Comparison of ENCODE assay signal across 25 cellular contexts in genomic region chr6:155066371-155066770, GRCh38.
DNase-seq lines count a peak whose midpoint lies in the region; ATAC-seq, FAIRE-seq and TF ChIP-seq lines count a peak whose summit lies in the region.
"Had no signal": no experiment of that assay in that cellular context is flagged by ENCODE, and none has a peak within 500 bp of the region (broad histone marks: within the 10 kb centered on the region; RNA-seq: fewer than 3 reads in every experiment).

No MANE protein-coding gene starts in this region.

- TF ChIP-seq EP300 in suprapubic skin (IDR thresholded peaks at IDR 0.05) = no peak

- H3K4me3 ChIP-seq in astrocyte (ENCODE audit: insufficient read depth, low read depth, low read length) = no peak overlapping the region
- H3K4me3 ChIP-seq in fibroblast of mammary gland (ENCODE audit: control insufficient read depth, low read depth, low read length) = no peak overlapping the region
- no peak overlapping the region for H3K4me3 ChIP-seq in skeletal muscle satellite cell (ENCODE audit: low read length)
- no peak overlapping the region for H3K4me3 ChIP-seq in suprapubic skin
- H3K4me3 ChIP-seq: colonic mucosa, K562, mucosa of descending colon, prostate gland, uterus had no signal

- whole genome bisulfite sequencing in suprapubic skin = 83% methylated on average over 6 of the region's 6 CpGs

- H3K36me3 ChIP-seq in astrocyte (ENCODE audit: insufficient read depth, low read length) = no peaks in the 10 kb centered on the region
- no peaks in the 10 kb centered on the region for H3K36me3 ChIP-seq in skeletal muscle satellite cell (ENCODE audit: insufficient read depth, low read length)
- no peaks in the 10 kb centered on the region for H3K36me3 ChIP-seq in suprapubic skin
- H3K36me3 ChIP-seq: colonic mucosa, prostate gland, uterus had no signal

- no peaks in the 10 kb centered on the region for H3K9me3 ChIP-seq in astrocyte (ENCODE audit: insufficient read depth, low read depth, low read length)
- no peaks in the 10 kb centered on the region for H3K9me3 ChIP-seq in skeletal muscle satellite cell (replicated peaks; ENCODE audit: low read length)
- no peaks in the 10 kb centered on the region for H3K9me3 ChIP-seq in suprapubic skin
- H3K9me3 ChIP-seq: colonic mucosa, mucosa of descending colon, prostate gland, uterus had no signal

- H3K4me2 ChIP-seq in astrocyte (ENCODE audit: low read length) (no peak overlapping the region), skeletal muscle satellite cell (ENCODE audit: low read length) (peak overlapping the region; percentile 59)

- H3K27me3 ChIP-seq in astrocyte (ENCODE audit: insufficient read depth, low read length) = no peaks in the 10 kb centered on the region
- no peaks in the 10 kb centered on the region for H3K27me3 ChIP-seq in skeletal muscle satellite cell (ENCODE audit: control insufficient read depth, insufficient read depth, low read length)
- no peaks in the 10 kb centered on the region for H3K27me3 ChIP-seq in suprapubic skin
- H3K27me3 ChIP-seq: colonic mucosa, uterus had no signal

- H3K4me1 Mint-ChIP-seq in astrocyte (ENCODE audit: low read depth, unreplicated experiment) = peaks cover 12% of the 10 kb centered on the region
- H3K4me1 Mint-ChIP-seq: activated CD4-positive, alpha-beta T cell treated with anti-CD3 and anti-CD28 coated beads, Interleukin-2, amount 10 ng/mL, durations not matched to agents 7 days and 5 days; activated naive CD4-positive, alpha-beta T cell treated with anti-CD3 and anti-CD28 coated beads, Interleukin-2, amount 50 U/mL, for 24 hours had no signal

- no peak overlapping the region for H3K4me3 Mint-ChIP-seq in astrocyte (ENCODE audit: unreplicated experiment)
- H3K4me3 Mint-ChIP-seq: activated CD4-positive, alpha-beta T cell treated with anti-CD3 and anti-CD28 coated beads, Interleukin-2, amount 10 ng/mL, durations not matched to agents 7 days and 5 days; activated naive CD4-positive, alpha-beta T cell treated with anti-CD3 and anti-CD28 coated beads, Interleukin-2, amount 50 U/mL, for 24 hours; activated T-helper 1 cell treated with anti-CD3 and anti-CD28 coated beads, Interleukin-12 subunit alpha, Interleukin-12 subunit beta, Interleukin-2, Interleukin-4 antibody, amounts not matched to agents 30 ng/mL and 10 ng/mL and 1 ng/mL, durations not matched to agents 14 hours and 24 hours and 36 hours; H9 had no signal

- H3K27ac Mint-ChIP-seq in astrocyte (ENCODE audit: unreplicated experiment) = no peak overlapping the region
- H3K27ac Mint-ChIP-seq: activated CD4-positive, alpha-beta T cell treated with anti-CD3 and anti-CD28 coated beads, Interleukin-2, amount 10 ng/mL, durations not matched to agents 7 days and 5 days; activated naive CD4-positive, alpha-beta T cell treated with anti-CD3 and anti-CD28 coated beads, Interleukin-2, amount 50 U/mL, for 24 hours; activated T-helper 1 cell treated with anti-CD3 and anti-CD28 coated beads, Interleukin-12 subunit alpha, Interleukin-12 subunit beta, Interleukin-2, Interleukin-4 antibody, amounts not matched to agents 30 ng/mL and 10 ng/mL and 1 ng/mL, durations not matched to agents 14 hours and 24 hours and 36 hours had no signal

- no peaks in the 10 kb centered on the region for H4K20me1 ChIP-seq in astrocyte (ENCODE audit: insufficient read depth, low read length)

- H3K27ac ChIP-seq in astrocyte (ENCODE audit: low read depth, low read length) (no peak overlapping the region), suprapubic skin (no peak overlapping the region)
- H3K27ac ChIP-seq: colonic mucosa, prostate gland, uterus had no signal

- peak; percentile 72 for DNase-seq in GM04504 (ENCODE audit: low read depth)
- DNase-seq in astrocyte (ENCODE audit: low read depth) = peak; percentile 40
- DNase-seq in fibroblast of mammary gland (ENCODE audit: low read depth) = peak; percentile 19
- DNase-seq in NAMALWA (ENCODE audit: low spot score) = no peak
- DNase-seq in suprapubic skin (ENCODE audit: low spot score in 2 of 2) = no peak
- DNase-seq: activated CD4-positive, alpha-beta T cell treated with anti-CD3 and anti-CD28 coated beads, Interleukin-2, amount 10 ng/mL, durations not matched to agents 7 days and 5 days; colonic mucosa; DND-41; foreskin melanocyte; H9; hypothalamus; mucosa of descending colon; NCI-H2171 treated with DMSO at 0.1 percent for 48 hours; NCI-H526; stimulated activated CD4-positive, alpha-beta T cell treated with anti-CD3 and anti-CD28 coated beads, Interleukin-1b, Interleukin-23, amount 100 ng/mL, for 48 hours; T-helper 2 cell; uterus had no signal

- ATAC-seq in GM21723 (IDR thresholded peaks at IDR 0.05; ENCODE audit: unreplicated experiment) (no peak), GM19467 (IDR thresholded peaks at IDR 0.05; ENCODE audit: unreplicated experiment) (no peak)
- ATAC-seq: K562, mucosa of descending colon had no signal

- TF ChIP-seq CTCF in astrocyte (IDR thresholded peaks at IDR 0.05; ENCODE audit: insufficient read depth, low read depth, low read length) (no peak), fibroblast of mammary gland (conservative IDR thresholded peaks at IDR 0.05; ENCODE audit: control insufficient read depth, insufficient read depth, low read depth, low read length) (no peak), suprapubic skin (IDR thresholded peaks at IDR 0.05) (no peak)

- no peak overlapping the region for H2AFZ ChIP-seq in astrocyte (ENCODE audit: low read depth, low read length)

- no peak for TF ChIP-seq POLR2A in suprapubic skin (IDR thresholded peaks at IDR 0.05)

- FAIRE-seq in astrocyte (lab: Jason Lieb, UNC) = no peak
- FAIRE-seq: islet of Langerhans, K562 had no signal

- no peaks in the 10 kb centered on the region for H3K27me3 Mint-ChIP-seq in astrocyte (ENCODE audit: low read depth, unreplicated experiment)
- H3K27me3 Mint-ChIP-seq: activated CD4-positive, alpha-beta T cell treated with anti-CD3 and anti-CD28 coated beads, Interleukin-2, amount 10 ng/mL, durations not matched to agents 7 days and 5 days; activated naive CD4-positive, alpha-beta T cell treated with anti-CD3 and anti-CD28 coated beads, Interleukin-2, amount 50 U/mL, for 24 hours had no signal

- H3K9me3 Mint-ChIP-seq in astrocyte (ENCODE audit: unreplicated experiment) = peaks cover 6% of the 10 kb centered on the region
- H3K9me3 Mint-ChIP-seq: activated naive CD4-positive, alpha-beta T cell treated with anti-CD3 and anti-CD28 coated beads, Interleukin-2, amount 50 U/mL, for 24 hours had no signal

- H3K79me2 ChIP-seq in astrocyte (ENCODE audit: insufficient read depth, low read length) = no peaks in the 10 kb centered on the region

- H3K36me3 Mint-ChIP-seq in astrocyte (ENCODE audit: low read depth, unreplicated experiment) = peaks cover 3% of the 10 kb centered on the region
- H3K36me3 Mint-ChIP-seq: activated naive CD4-positive, alpha-beta T cell treated with anti-CD3 and anti-CD28 coated beads, Interleukin-2, amount 50 U/mL, for 24 hours had no signal

- no peak overlapping the region for H3K9ac ChIP-seq in astrocyte (ENCODE audit: low read length)
- no peak overlapping the region for H3K9ac ChIP-seq in skeletal muscle satellite cell (ENCODE audit: low read depth, low read length)

- H3K4me1 ChIP-seq in astrocyte (ENCODE audit: insufficient read depth, low read length) (peaks cover 5% of the 10 kb centered on the region), skeletal muscle satellite cell (ENCODE audit: control insufficient read depth, insufficient read depth, low read length) (peaks cover 33% of the 10 kb centered on the region), suprapubic skin (no peaks in the 10 kb centered on the region)
- H3K4me1 ChIP-seq: colonic mucosa, prostate gland, uterus had no signal

Comparison
In these comparisons a context has a peak if more than half of its experiments do, and no peak if none do; other contexts are left out.
1. DNase-seq: peak in GM04504 (single experiment), astrocyte (single experiment) and fibroblast of mammary gland (single experiment); none in NAMALWA (single experiment) and suprapubic skin (0 of 2).